35 cellular contexts compared by ENCODE assay signal in the genomic region with DNA sequence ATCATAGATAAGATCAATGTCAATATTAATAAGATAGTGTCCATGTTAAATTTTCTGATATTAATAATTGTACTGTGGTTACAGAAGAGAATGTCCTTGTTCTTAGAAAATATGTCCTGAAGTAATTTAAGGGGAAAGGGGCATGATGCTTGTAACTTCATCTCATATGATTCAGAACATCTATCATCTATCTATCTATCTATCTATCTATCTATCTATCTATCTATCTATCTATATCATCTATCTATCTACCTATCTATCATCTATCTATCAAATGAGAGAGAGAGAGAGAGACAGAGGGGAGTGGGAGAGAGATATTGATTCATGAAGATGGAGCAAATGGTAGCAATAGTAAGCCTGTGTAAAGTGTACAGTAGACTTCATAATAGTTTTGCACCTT.
"Had no signal": no experiment of that assay in that cellular context is flagged by ENCODE, and none has a peak within 500 bp of the region (broad histone marks: within the 10 kb centered on the region; RNA-seq: fewer than 3 reads in every experiment).

No MANE protein-coding gene starts in this region.

- H3K9me3 ChIP-seq: MG63 had no signal

- DNase-seq: Karpas-422, Kasumi-1, MG63, MM.1S, MV-4-11, NCI-H1048, NCI-H1092, NCI-H1092 treated with DMSO at 0.1 percent for 48 hours, NCI-H1105, NCI-H1105 treated with DMSO at 0.1 percent for 48 hours, NCI-H1417, NCI-H1417 treated with DMSO at 0.1 percent for 48 hours, NCI-H1436, NCI-H1436 treated with DMSO at 0.1 percent for 48 hours, NCI-H146, NCI-H1694, NCI-H1694 treated with DMSO at 0.1 percent for 48 hours, NCI-H187, NCI-H187 treated with DMSO at 0.1 percent for 48 hours, NCI-H1930, NCI-H2029, NCI-H2029 treated with DMSO at 0.1 percent for 48 hours, NCI-H2081, NCI-H2081 treated with DMSO at 0.1 percent for 48 hours, NCI-H2107, NCI-H2171, NCI-H2171 treated with DMSO at 0.1 percent for 48 hours, NCI-H2227 treated with DMSO at 0.1 percent for 48 hours, NCI-H226, NCI-H345, NCI-H446, NCI-H446 treated with DMSO at 0.1 percent for 48 hours, NCI-H510A, NCI-H510A treated with DMSO at 0.1 percent for 48 hours, NCI-H524 had no signal

- H3K36me3 ChIP-seq: MG63 had no signal

- H3K4me3 ChIP-seq: MG63 had no signal

- H3K27me3 ChIP-seq: MG63 had no signal
